ENCODE assay signal across 8 cellular contexts in genomic region chr17:4986951-4987766, GRCh38. TPM values are rescaled to one million over a fixed set of nuclear protein-coding genes. Genes with fewer than 3 reads are reported as not detected.
DNase-seq lines count a peak whose midpoint lies in the region; ATAC-seq and TF ChIP-seq lines count a peak whose summit lies in the region.

CAMTA2 (minus strand) TSS chr17:4987675; CDS start chr17:4986222, 1,453 bp downstream.

- DNase-seq in NCI-H1436 treated with DMSO at 0.1 percent for 48 hours (lab: John Stamatoyannopoulos, UW) (peak; percentile 33), right cardiac atrium (peak; percentile 94 to 98 (median 97)), renal cortical epithelial cell (ENCODE audit: low read depth) (peak; percentile 36)

- no peaks in the 10 kb centered on the region for H3K27me3 ChIP-seq in right cardiac atrium (ENCODE audit: control insufficient read depth, insufficient read depth)

- ATAC-seq in HG02610 (IDR thresholded peaks at IDR 0.05; ENCODE audit: unreplicated experiment), result peak; percentile 65
- ATAC-seq in right cardiac atrium, result peak; percentile 96
- no peak for ATAC-seq in GM18519 (IDR thresholded peaks at IDR 0.05; ENCODE audit: low FRiP score, unreplicated experiment)

- peak; percentile 63 for TF ChIP-seq POLR2A in GM10847 (IDR thresholded peaks at IDR 0.05; ENCODE audit: extremely low read depth, insufficient read length)

- H3K27ac ChIP-seq in angular gyrus (ENCODE audit: low read depth, low read length), result peak within 1 kb of the TSS; percentile 90
- peak within 1 kb of the TSS; percentile 85 for H3K27ac ChIP-seq in right cardiac atrium (ENCODE audit: low read length)

- peak within 1 kb of the TSS; percentile 81 for H3K4me3 ChIP-seq in right cardiac atrium (ENCODE audit: low read length)

- WGBS in right cardiac atrium, result under 1% methylated on average over 78 of the region's 78 CpGs

- no peaks in the 10 kb centered on the region for H3K9me3 ChIP-seq in right cardiac atrium (ENCODE audit: control insufficient read depth, low read length)

- peaks cover 2% of the 10 kb centered on the region for H3K4me1 ChIP-seq in right cardiac atrium (ENCODE audit: control insufficient read depth, insufficient read depth, low read length)

- intact Hi-C loops in T-helper 2 cell treated with Interferon-gamma antibody and Interleukin-4, amounts not matched to agents 100 ng/mL and 5 ng/mL, for 36 hours (cut with micrococcal nuclease), result loop anchor here (1.0 to 5.0 kb wide), 3 partner anchors 20 to 275 kb away; partner anchors contain the start of genes ARRB2, PFN1 and SPAG7
- intact Hi-C loops in right cardiac atrium (cut with DNase I), result loop anchor here (5.0 to 10.0 kb wide), 4 partner anchors 52 to 80 kb away; partner anchors contain the start of gene GP1BA (in 1 of the 4)

RNA-seq across cellular contexts. Expression of gene CAMTA2, which starts in this region (rescaled TPM):
- 70.7 and 73.7 TPM in 2 replicates for total RNA-seq in T-helper 2 cell treated with Interferon-gamma antibody and Interleukin-4, amounts not matched to agents 100 ng/mL and 5 ng/mL, for 36 hours
- total RNA-seq in right cardiac atrium (10 to 100 TPM; 35.3 to 44.4 (median 40.3) TPM), renal cortical epithelial cell (0.87 and 37.9 TPM in 2 replicates)
- 43.5 TPM for polyA plus RNA-seq in right cardiac atrium

Comparison
In these comparisons a context has a peak if more than half of its experiments do, and no peak if none do; other contexts are left out.
1. DNase-seq: peak in every context shown above with its lines; median percentile 97 in right cardiac atrium; 36 in renal cortical epithelial cell; 33 in NCI-H1436 treated with DMSO at 0.1 percent for 48 hours.